8 cellular contexts compared by ENCODE assay signal in the genomic region with DNA sequence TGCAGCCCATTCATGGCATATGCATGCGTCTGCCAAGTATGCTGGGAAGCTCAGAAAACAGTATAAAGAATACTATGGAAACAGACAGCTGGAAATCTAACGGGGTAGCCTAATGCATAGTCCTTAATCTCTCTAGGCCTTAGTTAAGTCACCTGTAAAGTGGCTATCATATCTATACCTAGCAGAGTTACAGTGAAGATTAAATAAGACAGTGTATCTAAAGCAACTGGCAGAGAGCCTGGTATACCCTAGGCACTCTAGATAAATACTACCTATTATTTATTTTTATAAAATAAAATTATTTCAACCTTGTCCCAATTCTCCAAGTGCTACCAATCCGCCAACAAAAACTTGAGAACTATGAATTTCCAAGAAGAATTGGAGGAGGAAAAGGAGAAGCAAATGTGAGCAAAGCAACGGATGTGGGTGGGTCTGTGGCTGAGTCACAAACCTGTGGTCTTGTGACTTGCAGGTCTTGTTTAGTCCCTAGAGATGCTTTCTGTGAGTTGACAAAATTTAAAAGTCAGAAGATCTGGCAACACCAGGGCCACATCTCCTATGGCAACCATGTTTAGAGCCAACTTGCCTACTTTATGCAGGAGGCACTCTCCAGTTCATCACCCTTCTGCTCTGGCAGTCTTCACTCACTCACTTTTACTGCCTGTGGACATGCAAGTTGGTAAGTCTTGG.
DNase-seq lines count a peak whose midpoint lies in the region; ATAC-seq and TF ChIP-seq lines count a peak whose summit lies in the region.

No MANE protein-coding gene starts in this region.

- H3K9me2 ChIP-seq in Karpas-422 (replicated peaks; ENCODE audit: insufficient read depth, low read length): no peaks in the 10 kb centered on the region

- H3K27me3 ChIP-seq in Karpas-422 (ENCODE audit: low read length): no peaks in the 10 kb centered on the region

- peaks cover 11% of the 10 kb centered on the region; the same call in 1 of the 2 replicates for H3K36me3 ChIP-seq in Karpas-422 (ENCODE audit: insufficient read depth, low read length)

- H3K4me1 ChIP-seq in Karpas-422 (ENCODE audit: low read length): no peaks in the 10 kb centered on the region

- no peak overlapping the region for H3K9ac ChIP-seq in Karpas-422 (ENCODE audit: low read length)

- peak; percentile 96 for ATAC-seq in GM21786 (IDR thresholded peaks at IDR 0.05; ENCODE audit: unreplicated experiment)

- H3K9me3 ChIP-seq in Karpas-422 (ENCODE audit: low read length): no peaks in the 10 kb centered on the region

- no peaks in the 10 kb centered on the region for H4K20me1 ChIP-seq in Karpas-422 (ENCODE audit: insufficient read depth, low read depth, low read length)

- no peak overlapping the region for H2AFZ ChIP-seq in Karpas-422 (ENCODE audit: low read length)

- no peak for TF ChIP-seq POLR2A in erythroblast (IDR thresholded peaks at IDR 0.05; ENCODE audit: low read length)

- DNase-seq in NCI-H82 (lab: John Stamatoyannopoulos, UW) (peak; percentile 46), NCI-H82 treated with DMSO at 0.1 percent for 48 hours (lab: John Stamatoyannopoulos, UW; ENCODE audit: unreplicated experiment) (no peak), Karpas-422 (peak; percentile 51), erythroblast (lab: John Stamatoyannopoulos, UW) (peak; percentile 45 to 67), DMS79 treated with DMSO at 0.1 percent for 48 hours (lab: John Stamatoyannopoulos, UW) (no peak), NCI-H146 (lab: John Stamatoyannopoulos, UW) (no peak), NCI-H2227 treated with DMSO at 0.1 percent for 48 hours (lab: John Stamatoyannopoulos, UW) (no peak)

- H3K4me3 ChIP-seq in Karpas-422 (ENCODE audit: low read length): no peak overlapping the region

- H3K27ac ChIP-seq in Karpas-422 (ENCODE audit: low read length): no peak overlapping the region

- H3K4me2 ChIP-seq in Karpas-422 (ENCODE audit: low read depth, low read length, poor library complexity, severe bottlenecking): no peak overlapping the region

- peaks cover 14% of the 10 kb centered on the region for H3K79me2 ChIP-seq in Karpas-422 (ENCODE audit: low read length)

Comparison
In these comparisons a context has a peak if more than half of its experiments do, and no peak if none do; other contexts are left out.
1. DNase-seq: peak in NCI-H82 (single experiment), Karpas-422 (single experiment) and erythroblast (2 of 2); none in NCI-H82 treated with DMSO at 0.1 percent for 48 hours (single experiment), DMS79 treated with DMSO at 0.1 percent for 48 hours (single experiment), NCI-H146 (single experiment) and NCI-H2227 treated with DMSO at 0.1 percent for 48 hours (single experiment).